Comparison of ENCODE assay signal across 25 cellular contexts in the genomic region with DNA sequence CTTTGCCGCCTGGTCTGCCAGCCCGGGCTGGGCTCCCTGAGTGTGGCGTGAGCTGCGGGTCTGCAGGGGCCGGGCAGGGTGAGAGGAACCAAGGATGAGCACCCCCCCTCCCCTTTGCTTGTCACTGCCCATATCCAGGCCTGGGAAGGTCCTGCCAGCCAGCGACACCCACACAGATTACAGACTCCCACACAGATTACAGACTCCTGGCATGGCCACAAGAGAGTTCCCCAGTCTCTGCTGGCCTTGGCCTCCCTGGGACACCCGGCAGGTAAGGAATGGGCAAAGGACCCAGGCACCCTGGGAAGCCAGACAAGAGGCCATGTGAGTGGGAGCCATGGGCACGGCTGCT. TPM values are rescaled to one million over a fixed set of nuclear protein-coding genes. Genes with fewer than 3 reads are reported as not detected.
DNase-seq lines count a peak whose midpoint lies in the region; TF ChIP-seq lines count a peak whose summit lies in the region.
"Had no signal": no experiment of that assay in that cellular context is flagged by ENCODE, and none has a peak within 500 bp of the region (broad histone marks: within the 10 kb centered on the region; RNA-seq: fewer than 3 reads in every experiment).

No MANE protein-coding gene starts in this region.

- H3K9ac ChIP-seq in HUES6 (ENCODE audit: low read length) (no peak overlapping the region), mesendoderm (ENCODE audit: low read length) (peak overlapping the region; percentile 29)
- H3K9ac ChIP-seq: GM23248 had no signal

- no peak overlapping the region for H4K8ac ChIP-seq in mesendoderm (ENCODE audit: low read depth, low read length)

- H3K18ac ChIP-seq in mesendoderm (ENCODE audit: low read length), result no peak overlapping the region

- H3K27ac ChIP-seq in HUES6 (ENCODE audit: low read depth, low read length) (no peak overlapping the region), dorsolateral prefrontal cortex (peak overlapping the region in 58 of 59 donors; percentile 55 to 99 (median 97)), mesendoderm (ENCODE audit: low read depth, low read length) (no peak overlapping the region), testis (no peak overlapping the region), stomach (no peak overlapping the region)
- H3K27ac ChIP-seq: epithelial cell of prostate, GM23248, Peyer's patch, psoas muscle, sigmoid colon, upper lobe of left lung had no signal

- peak overlapping the region; percentile 62 for H3K4me3 ChIP-seq in HUES6 (ENCODE audit: low read depth, low read length)
- peak overlapping the region in 1 of 59 donors; percentile 26 for H3K4me3 ChIP-seq in dorsolateral prefrontal cortex
- no peak overlapping the region for H3K4me3 ChIP-seq in mesendoderm (ENCODE audit: low read length)
- H3K4me3 ChIP-seq in testis, result no peak overlapping the region
- H3K4me3 ChIP-seq in stomach, result no peak overlapping the region
- H3K4me3 ChIP-seq: GM23248, Peyer's patch, psoas muscle, sigmoid colon, upper lobe of left lung had no signal

- no peak overlapping the region for H2BK5ac ChIP-seq in mesendoderm (ENCODE audit: low read length)

- no peak for TF ChIP-seq EP300 in stomach (IDR thresholded peaks at IDR 0.05)

- peaks cover 53% of the 10 kb centered on the region for H3K4me1 ChIP-seq in HUES6 (ENCODE audit: control insufficient read depth, insufficient read depth, low read length)
- H3K4me1 ChIP-seq in mesendoderm (ENCODE audit: control insufficient read depth, low read depth, low read length), result peaks cover 6% of the 10 kb centered on the region
- H3K4me1 ChIP-seq in testis, result peaks cover 10% of the 10 kb centered on the region
- H3K4me1 ChIP-seq in stomach, result peaks cover 13 to 40% (median 14%) of the 10 kb centered on the region in 4 donors
- H3K4me1 ChIP-seq: psoas muscle had no signal

- no peak overlapping the region for H2AK5ac ChIP-seq in mesendoderm (ENCODE audit: low read length)

- H3K79me1 ChIP-seq in mesendoderm (ENCODE audit: low read length), result no peaks in the 10 kb centered on the region

- TF ChIP-seq POLR2A in testis (IDR thresholded peaks at IDR 0.05) (no peak), stomach (IDR thresholded peaks at IDR 0.05) (no peak)

- no peak overlapping the region for H2BK15ac ChIP-seq in mesendoderm (replicated peaks; ENCODE audit: low read depth)

- H3K36me3 ChIP-seq in HUES6 (ENCODE audit: control insufficient read depth, insufficient read depth, low read length), result no peaks in the 10 kb centered on the region
- H3K36me3 ChIP-seq in mesendoderm (ENCODE audit: control insufficient read depth, insufficient read depth, low read length), result no peaks in the 10 kb centered on the region
- H3K36me3 ChIP-seq in testis (ENCODE audit: low read depth, missing control alignments), result no peaks in the 10 kb centered on the region
- no peaks in the 10 kb centered on the region for H3K36me3 ChIP-seq in stomach
- H3K36me3 ChIP-seq: Peyer's patch, sigmoid colon, upper lobe of left lung had no signal

- WGBS in mesendoderm (ENCODE audit: extremely low coverage, insufficient coverage, low lambda C conversion rate), result no CpG with 5 or more reads among the region's 8 CpGs
- WGBS in testis, 2 donors, result 32 to 56% methylated on average over 1 to 8 of the region's 8 CpGs
- WGBS in stomach, 5 donors, result 21 to 50% (median 36%) methylated on average over 7 to 8 of the region's 8 CpGs

- no peak for DNase-seq in dorsolateral prefrontal cortex
- DNase-seq in mesendoderm, result no peak
- peak; percentile 33 for DNase-seq in testis
- DNase-seq in stomach, result no peak
- no peak for DNase-seq in Ammon's horn (ENCODE audit: low spot score)
- no peak for DNase-seq in cardiac septum (ENCODE audit: low spot score)
- DNase-seq: activated CD4-positive, alpha-beta memory T cell treated with anti-CD3 and anti-CD28 coated beads, Interleukin-2, amount 10 ng/mL, durations not matched to agents 7 days and 5 days; activated CD8-positive, alpha-beta memory T cell treated with anti-CD3 and anti-CD28 coated beads, Interleukin-2, amount 50 U/mL, for 4 hours; activated naive CD4-positive, alpha-beta T cell treated with Interleukin-2 at 50 U/mL for 16 hours; DMS79; effector CD4-positive, alpha-beta T cell; GM23248; MM.1S; NCI-H2029; NCI-H526; Peyer's patch; psoas muscle; SHP77; sigmoid colon; stimulated activated CD4-positive, alpha-beta T cell treated with anti-CD3 and anti-CD28 coated beads, Interleukin-12 subunit alpha, Interleukin-12 subunit beta, amount 100 ng/mL, for 4 hours; stimulated activated CD4-positive, alpha-beta T cell treated with anti-CD3 and anti-CD28 coated beads, Interleukin-2, amount 100 ng/mL, for 48 hours; T-helper 2 cell had no signal

- H4K5ac ChIP-seq in mesendoderm (ENCODE audit: low read length), result no peak overlapping the region

- H3K4ac ChIP-seq in mesendoderm (ENCODE audit: low read depth, low read length), result no peak overlapping the region

- H3K27me3 ChIP-seq in HUES6 (ENCODE audit: control insufficient read depth, insufficient read depth, low read length), result peaks cover 100% of the 10 kb centered on the region
- H3K27me3 ChIP-seq in dorsolateral prefrontal cortex, result peaks cover 0 to 13% (median 0%) of the 10 kb centered on the region in 45 donors
- peaks cover 45% of the 10 kb centered on the region for H3K27me3 ChIP-seq in mesendoderm (ENCODE audit: insufficient read depth, low read length, poor library complexity)
- no peaks in the 10 kb centered on the region for H3K27me3 ChIP-seq in testis
- peaks cover 20 to 100% (median 80%) of the 10 kb centered on the region in 3 donors for H3K27me3 ChIP-seq in stomach

- peak overlapping the region; percentile 36 for H3K56ac ChIP-seq in mesendoderm (ENCODE audit: low read length)

- no peaks in the 10 kb centered on the region for H3K9me3 ChIP-seq in HUES6 (ENCODE audit: control insufficient read depth, insufficient read depth, low read depth, low read length)
- no peaks in the 10 kb centered on the region for H3K9me3 ChIP-seq in testis
- H3K9me3 ChIP-seq in stomach, result no peaks in the 10 kb centered on the region
- H3K9me3 ChIP-seq: psoas muscle, sigmoid colon, upper lobe of left lung had no signal

- no peak overlapping the region for H2BK120ac ChIP-seq in mesendoderm (ENCODE audit: low read depth, low read length)

- H3K79me2 ChIP-seq in mesendoderm (ENCODE audit: control insufficient read depth, insufficient read depth, low read length), result no peaks in the 10 kb centered on the region

- TF ChIP-seq CTCF in dorsolateral prefrontal cortex (IDR thresholded peaks at IDR 0.05 in 54 of 56, conservative IDR thresholded peaks at IDR 0.05 in 2 of 56; ENCODE audit: low read depth in 1 of 56, partially characterized antibody in 56 of 56) (no peak), testis (IDR thresholded peaks at IDR 0.05) (no peak), stomach (IDR thresholded peaks at IDR 0.05) (no peak)

- H3K4me2 ChIP-seq in mesendoderm (ENCODE audit: low read length), result peak overlapping the region; percentile 66

- intact Hi-C loops in dorsolateral prefrontal cortex (cut with DNase I), result no loop called here
- intact Hi-C loops in testis (cut with DNase I; ENCODE audit: low total_unique reads), result no loop called here
- intact Hi-C loops in stomach (cut with DNase I; ENCODE audit: low total_unique reads), result loop anchor here (10.0 kb wide), 1 partner anchor 101 kb away; no protein-coding TSS in a partner anchor
- intact Hi-C loops in cardiac septum (cut with DNase I), result no loop called here

- H3K23ac ChIP-seq in mesendoderm (ENCODE audit: low read length), result no peak overlapping the region

RNA-seq across cellular contexts. Expression of gene SRCIN1, which starts 41.5 kb away (rescaled TPM):
- total RNA-seq in dorsolateral prefrontal cortex, result 100 to 1,000 TPM in 111 of 120 experiments, 10 to 100 TPM in 9; 80.9 to 338 (median 151) TPM
- 1.5 TPM for polyA plus RNA-seq in mesendoderm (2013, experiment 1 of 2)
- polyA plus RNA-seq in mesendoderm (2013, experiment 2 of 2), result 0.97 TPM
- total RNA-seq in testis, result 1 to 10 TPM; 6.2 to 8.9 TPM
- 3.2 TPM for polyA plus RNA-seq in testis (ENCODE audit: insufficient read depth, low read depth, low replicate concordance)
- total RNA-seq in stomach, result 10 to 100 TPM in 2 of 5 donors, 1 to 10 TPM in 1, under 1 TPM in 2; 0.29 to 21.9 (median 1.1) TPM
- 1 to 10 TPM; 1.8 to 2.1 (median 1.9) TPM for polyA plus RNA-seq in stomach
- total RNA-seq in cardiac septum, result 6.2 TPM
- total RNA-seq: GM23248 had no signal
- polyA plus RNA-seq: GM23248 had no signal

Comparison
In these comparisons a context has a peak if more than half of its experiments do, and no peak if none do; other contexts are left out.
1. H3K27ac ChIP-seq: peak in dorsolateral prefrontal cortex (58 of 59); none in HUES6 (single experiment), mesendoderm (single experiment), testis (0 of 2) and stomach (0 of 5).